Comparison of ENCODE assay signal across 6 cellular contexts in genomic region chr2:11141319-11141718, GRCh38.
"Had no signal": no experiment of that assay in that cellular context is flagged by ENCODE, and none has a peak within 500 bp of the region (broad histone marks: within the 10 kb centered on the region; RNA-seq: fewer than 3 reads in every experiment).

No MANE protein-coding gene starts in this region.

- H2AFZ ChIP-seq: GM23338 had no signal

- H3K27ac ChIP-seq: HL-60 had no signal

- H3K4me2 ChIP-seq: GM23338 had no signal

- H3K4me3 ChIP-seq: GM23338 had no signal

- ATAC-seq: GM23338, HepG2 had no signal

- DNase-seq: H9, HCEC 1CT, HFFc6 had no signal
